ENCODE assay signal across 19 cellular contexts in genomic region chr2:168461942-168462331, GRCh38.
"Had no signal": no experiment of that assay in that cellular context is flagged by ENCODE, and none has a peak within 500 bp of the region (broad histone marks: within the 10 kb centered on the region; RNA-seq: fewer than 3 reads in every experiment).

No MANE protein-coding gene starts in this region.

- H3K9ac ChIP-seq: parathyroid adenoma had no signal

- H3K4me3 ChIP-seq: body of pancreas, gastroesophageal sphincter, lower lobe of right lung, tibial nerve had no signal

- H3K9me3 Mint-ChIP-seq: activated naive CD4-positive, alpha-beta T cell treated with anti-CD3 and anti-CD28 coated beads, Interleukin-2, amount 10 ng/mL, durations not matched to agents 7 days and 5 days; activated T-helper 2 cell treated with anti-CD3 and anti-CD28 coated beads, Interferon-gamma antibody, Interleukin-2, Interleukin-4, amounts not matched to agents 10 μg/mL and 5 μg/mL and 100 μg/mL, durations not matched to agents 14 hours and 24 hours and 36 hours had no signal

- DNase-seq: activated CD4-positive, alpha-beta T cell treated with anti-CD3 and anti-CD28 coated beads, Interleukin-2, amount 50 U/mL, for 1 hour; activated naive CD4-positive, alpha-beta T cell treated with anti-CD3 and anti-CD28 coated beads, Interleukin-2, amount 10 ng/mL, durations not matched to agents 7 days and 5 days; activated T-cell treated with anti-CD3 and anti-CD28 coated beads for 4 hours; amniotic stem cell; body of pancreas; central memory CD4-positive, alpha-beta T cell; left colon; lower lobe of right lung; retina; stimulated activated CD4-positive, alpha-beta T cell treated with anti-CD3 and anti-CD28 coated beads, Interleukin-12 subunit alpha, Interleukin-12 subunit beta, amount 100 ng/mL, for 4 hours; stimulated activated CD4-positive, alpha-beta T cell treated with anti-CD3 and anti-CD28 coated beads, Interleukin-2, amount 100 ng/mL, for 24 hours; SW 1271 had no signal

- H3K36me3 ChIP-seq: gastroesophageal sphincter, lower lobe of right lung, neutrophil, tibial nerve had no signal

- H3K27ac Mint-ChIP-seq: activated naive CD4-positive, alpha-beta T cell treated with anti-CD3 and anti-CD28 coated beads, Interleukin-2, amount 10 ng/mL, durations not matched to agents 7 days and 5 days; activated T-helper 2 cell treated with anti-CD3 and anti-CD28 coated beads, Interferon-gamma antibody, Interleukin-2, Interleukin-4, amounts not matched to agents 10 μg/mL and 5 μg/mL and 100 μg/mL, durations not matched to agents 14 hours and 24 hours and 36 hours had no signal

- H3K9me3 ChIP-seq: body of pancreas, gastroesophageal sphincter, lower lobe of right lung, neutrophil, tibial nerve had no signal

- H3K27me3 ChIP-seq: body of pancreas, gastroesophageal sphincter, neutrophil, tibial nerve had no signal

- H3K27ac ChIP-seq: body of pancreas, gastroesophageal sphincter, lower lobe of right lung, neutrophil, parathyroid adenoma, tibial nerve had no signal

- H3K27me3 Mint-ChIP-seq: activated naive CD4-positive, alpha-beta T cell treated with anti-CD3 and anti-CD28 coated beads, Interleukin-2, amount 10 ng/mL, durations not matched to agents 7 days and 5 days had no signal

- FAIRE-seq: islet of Langerhans, TTC549 had no signal

- H2AFZ ChIP-seq: parathyroid adenoma had no signal

- H3K4me3 Mint-ChIP-seq: activated naive CD4-positive, alpha-beta T cell treated with anti-CD3 and anti-CD28 coated beads, Interleukin-2, amount 10 ng/mL, durations not matched to agents 7 days and 5 days had no signal
